In the genomic region with DNA sequence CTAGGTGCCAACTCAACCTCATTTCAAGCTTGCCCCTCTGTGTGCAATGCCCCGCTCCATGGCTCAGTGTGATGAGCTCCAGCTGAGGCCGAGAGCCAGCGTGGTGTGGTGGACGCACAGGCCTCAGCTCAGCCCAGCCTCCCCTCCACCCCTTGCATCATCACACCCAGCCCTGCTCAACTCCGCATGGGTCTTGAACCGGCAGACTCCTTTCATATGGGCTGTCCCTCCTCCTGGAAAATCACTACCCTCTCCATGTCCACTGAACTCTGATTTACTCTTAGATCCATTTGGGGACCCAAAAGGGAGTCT, we compare ENCODE assay signal across 1 cellular context.
TF ChIP-seq lines count a peak whose summit lies in the region.

No MANE protein-coding gene starts in this region.

TF ChIP-seq in HepG2, 621 proteins besides CTCF, POLR2A, EP300 and RAD21:
- no peak for TF ChIP-seq ZFY (CRISPR knock-in tag; IDR thresholded peaks at IDR 0.05)
- TF ChIP-seq, protein P1, sequence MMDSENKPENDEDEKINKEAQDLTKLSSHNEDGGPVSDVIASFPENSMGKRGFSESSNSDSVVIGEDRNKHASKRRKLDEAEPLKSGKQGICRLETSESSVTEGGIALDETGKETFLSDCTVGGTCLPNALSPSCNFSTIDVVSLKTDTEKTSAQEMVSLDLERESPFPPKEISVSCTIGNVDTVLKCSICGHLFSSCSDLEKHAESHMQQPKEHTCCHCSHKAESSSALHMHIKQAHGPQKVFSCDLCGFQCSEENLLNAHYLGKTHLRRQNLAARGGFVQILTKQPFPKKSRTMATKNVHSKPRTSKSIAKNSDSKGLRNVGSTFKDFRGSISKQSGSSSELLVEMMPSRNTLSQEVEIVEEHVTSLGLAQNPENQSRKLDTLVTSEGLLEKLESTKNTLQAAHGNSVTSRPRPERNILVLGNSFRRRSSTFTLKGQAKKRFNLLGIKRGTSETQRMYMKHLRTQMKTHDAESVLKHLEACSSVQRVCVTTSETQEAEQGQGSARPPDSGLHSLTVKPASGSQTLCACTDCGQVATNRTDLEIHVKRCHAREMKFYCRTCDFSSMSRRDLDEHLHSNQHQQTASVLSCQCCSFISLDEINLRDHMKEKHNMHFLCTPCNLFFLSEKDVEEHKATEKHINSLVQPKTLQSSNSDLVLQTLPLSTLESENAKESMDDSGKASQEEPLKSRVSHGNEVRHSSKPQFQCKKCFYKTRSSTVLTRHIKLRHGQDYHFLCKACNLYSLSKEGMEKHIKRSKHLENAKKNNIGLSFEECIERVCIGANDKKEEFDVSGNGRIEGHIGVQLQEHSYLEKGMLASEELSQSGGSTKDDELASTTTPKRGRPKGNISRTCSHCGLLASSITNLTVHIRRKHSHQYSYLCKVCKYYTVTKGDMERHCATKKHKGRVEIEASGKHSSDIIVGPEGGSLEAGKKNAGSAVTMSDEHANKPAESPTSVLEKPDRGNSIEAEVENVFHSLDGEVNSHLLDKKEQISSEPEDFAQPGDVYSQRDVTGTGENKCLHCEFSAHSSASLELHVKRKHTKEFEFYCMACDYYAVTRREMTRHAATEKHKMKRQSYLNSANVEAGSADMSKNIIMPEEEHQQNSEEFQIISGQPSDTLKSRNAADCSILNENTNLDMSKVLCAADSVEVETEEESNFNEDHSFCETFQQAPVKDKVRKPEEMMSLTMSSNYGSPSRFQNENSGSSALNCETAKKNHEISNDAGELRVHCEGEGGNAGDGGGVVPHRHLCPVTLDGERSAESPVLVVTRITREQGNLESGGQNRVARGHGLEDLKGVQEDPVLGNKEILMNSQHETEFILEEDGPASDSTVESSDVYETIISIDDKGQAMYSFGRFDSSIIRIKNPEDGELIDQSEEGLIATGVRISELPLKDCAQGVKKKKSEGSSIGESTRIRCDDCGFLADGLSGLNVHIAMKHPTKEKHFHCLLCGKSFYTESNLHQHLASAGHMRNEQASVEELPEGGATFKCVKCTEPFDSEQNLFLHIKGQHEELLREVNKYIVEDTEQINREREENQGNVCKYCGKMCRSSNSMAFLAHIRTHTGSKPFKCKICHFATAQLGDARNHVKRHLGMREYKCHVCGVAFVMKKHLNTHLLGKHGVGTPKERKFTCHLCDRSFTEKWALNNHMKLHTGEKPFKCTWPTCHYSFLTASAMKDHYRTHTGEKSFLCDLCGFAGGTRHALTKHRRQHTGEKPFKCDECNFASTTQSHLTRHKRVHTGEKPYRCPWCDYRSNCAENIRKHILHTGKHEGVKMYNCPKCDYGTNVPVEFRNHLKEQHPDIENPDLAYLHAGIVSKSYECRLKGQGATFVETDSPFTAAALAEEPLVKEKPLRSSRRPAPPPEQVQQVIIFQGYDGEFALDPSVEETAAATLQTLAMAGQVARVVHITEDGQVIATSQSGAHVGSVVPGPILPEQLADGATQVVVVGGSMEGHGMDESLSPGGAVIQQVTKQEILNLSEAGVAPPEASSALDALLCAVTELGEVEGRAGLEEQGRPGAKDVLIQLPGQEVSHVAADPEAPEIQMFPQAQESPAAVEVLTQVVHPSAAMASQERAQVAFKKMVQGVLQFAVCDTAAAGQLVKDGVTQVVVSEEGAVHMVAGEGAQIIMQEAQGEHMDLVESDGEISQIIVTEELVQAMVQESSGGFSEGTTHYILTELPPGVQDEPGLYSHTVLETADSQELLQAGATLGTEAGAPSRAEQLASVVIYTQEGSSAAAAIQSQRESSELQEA (CRISPR knock-in tag; IDR thresholded peaks at IDR 0.05; ENCODE audit: not compliant biosample characterization): no peak
- no peak for TF ChIP-seq CBFB (CRISPR knock-in tag; IDR thresholded peaks at IDR 0.05)
- TF ChIP-seq, protein P2, sequence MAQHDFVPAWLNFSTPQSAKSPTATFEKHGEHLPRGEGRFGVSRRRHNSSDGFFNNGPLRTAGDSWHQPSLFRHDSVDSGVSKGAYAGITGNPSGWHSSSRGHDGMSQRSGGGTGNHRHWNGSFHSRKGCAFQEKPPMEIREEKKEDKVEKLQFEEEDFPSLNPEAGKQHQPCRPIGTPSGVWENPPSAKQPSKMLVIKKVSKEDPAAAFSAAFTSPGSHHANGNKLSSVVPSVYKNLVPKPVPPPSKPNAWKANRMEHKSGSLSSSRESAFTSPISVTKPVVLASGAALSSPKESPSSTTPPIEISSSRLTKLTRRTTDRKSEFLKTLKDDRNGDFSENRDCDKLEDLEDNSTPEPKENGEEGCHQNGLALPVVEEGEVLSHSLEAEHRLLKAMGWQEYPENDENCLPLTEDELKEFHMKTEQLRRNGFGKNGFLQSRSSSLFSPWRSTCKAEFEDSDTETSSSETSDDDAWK (CRISPR knock-in tag; IDR thresholded peaks at IDR 0.05): no peak
- no peak for TF ChIP-seq MLLT10 (CRISPR knock-in tag; IDR thresholded peaks at IDR 0.05)
- no peak for TF ChIP-seq REPIN1 (CRISPR knock-in tag; IDR thresholded peaks at IDR 0.05; ENCODE audit: borderline replicate concordance, low read depth)
- no peak for TF ChIP-seq CBX2 (IDR thresholded peaks at IDR 0.05; ENCODE audit: low read depth, low read length)
- no peak for TF ChIP-seq CBX2 (CRISPR knock-in tag; IDR thresholded peaks at IDR 0.05; ENCODE audit: low read depth)
- no peak for TF ChIP-seq ZNF713 (CRISPR knock-in tag; IDR thresholded peaks at IDR 0.05)
- TF ChIP-seq ERF (CRISPR knock-in tag; IDR thresholded peaks at IDR 0.05): no peak
- no peak for TF ChIP-seq ELF1 (CRISPR knock-in tag; IDR thresholded peaks at IDR 0.05)
